8 cellular contexts compared by ENCODE assay signal in the genomic region with DNA sequence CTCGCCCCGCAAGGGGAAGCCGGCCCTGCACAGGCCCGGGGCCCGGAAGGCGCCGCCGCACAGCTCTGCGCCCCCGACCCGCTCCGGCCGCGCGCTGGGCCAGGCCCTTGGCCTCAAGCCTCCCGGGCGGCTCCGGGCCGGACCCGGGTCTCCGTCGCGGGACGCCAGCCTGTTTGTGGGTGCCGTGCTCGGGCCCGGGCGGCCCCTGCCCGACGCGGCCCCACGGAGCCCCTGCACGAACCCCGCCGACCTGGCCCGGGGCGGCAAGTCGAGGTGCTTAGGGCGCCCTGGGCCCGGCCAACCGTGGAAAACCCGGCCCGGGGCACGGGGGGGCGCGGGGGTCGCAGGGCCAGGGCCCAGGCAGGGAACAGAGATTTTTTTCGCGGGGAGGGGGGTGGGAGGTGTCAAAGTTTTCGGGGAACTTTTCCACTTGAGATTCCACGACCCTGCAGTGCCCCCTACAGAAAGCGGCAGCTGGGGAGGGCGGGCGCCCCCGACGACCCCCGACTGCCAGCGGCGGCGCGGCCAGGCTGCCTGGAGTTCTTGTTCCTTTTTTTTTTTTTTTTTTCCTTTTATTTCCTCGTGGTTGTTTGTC. TPM values are rescaled to one million over a fixed set of nuclear protein-coding genes. Genes with fewer than 3 reads are reported as not detected.
DNase-seq lines count a peak whose midpoint lies in the region; TF ChIP-seq lines count a peak whose summit lies in the region.

No MANE protein-coding gene starts in this region.

- no peaks in the 10 kb centered on the region for H3K9me3 ChIP-seq in CD4-positive, alpha-beta memory T cell (ENCODE audit: control insufficient read depth in 1 of 2, low read length in 2 of 2)
- H3K9me3 ChIP-seq in HEK293 (ENCODE audit: control insufficient read depth, insufficient read depth, low read depth, low read length) (no peaks in the 10 kb centered on the region), liver (ENCODE audit: control insufficient read depth in 4 of 4, low read length in 3 of 4) (no peaks in the 10 kb centered on the region)

- no peaks in the 10 kb centered on the region for H3K9me3 Mint-ChIP-seq in CD4-positive, alpha-beta memory T cell
- no peaks in the 10 kb centered on the region for H3K9me3 Mint-ChIP-seq in stimulated activated naive CD8-positive, alpha-beta T cell treated with anti-CD3 and anti-CD28 coated beads, Interleukin-15, Interleukin-2, amounts not matched to agents 100 ng/mL and 50 ng/mL, for 24 hours

- H3K4me1 ChIP-seq in CD4-positive, alpha-beta memory T cell (ENCODE audit: insufficient read depth, low read length), result peaks cover 31% of the 10 kb centered on the region
- H3K4me1 ChIP-seq in HEK293 (ENCODE audit: control insufficient read depth, insufficient read depth, low read length) (peaks cover 6% of the 10 kb centered on the region), liver (ENCODE audit: control insufficient read depth in 4 of 4, insufficient read depth in 4 of 4, low read length in 3 of 4) (peaks cover 0 to 27% (median 11%) of the 10 kb centered on the region in 4 donors)

- H3K27ac ChIP-seq in CD4-positive, alpha-beta memory T cell (ENCODE audit: low read depth, low read length), result peak overlapping the region; percentile 94
- H3K27ac ChIP-seq in HEK293 (ENCODE audit: extremely low read depth, low read depth, low read length) (peak overlapping the region; percentile 65; the same call in 1 of the 2 replicates), caudate nucleus (ENCODE audit: low read depth, low read length) (peak overlapping the region; percentile 92), liver (ENCODE audit: low read depth in 1 of 2, low read length in 2 of 2) (peak overlapping the region; percentile 84 to 97)

- peak overlapping the region in 6 of 7 donors; percentile 97 to 100 (median 99) for H3K27ac Mint-ChIP-seq in CD4-positive, alpha-beta memory T cell
- peak overlapping the region; percentile 98 for H3K27ac Mint-ChIP-seq in stimulated activated naive CD8-positive, alpha-beta T cell treated with anti-CD3 and anti-CD28 coated beads, Interleukin-15, Interleukin-2, amounts not matched to agents 100 ng/mL and 50 ng/mL, for 24 hours

- TF ChIP-seq RAD21 in liver (IDR thresholded peaks at IDR 0.05), result no peak

- H3K27me3 Mint-ChIP-seq in CD4-positive, alpha-beta memory T cell, result peaks cover 0 to 1% of the 10 kb centered on the region in 2 donors
- no peaks in the 10 kb centered on the region for H3K27me3 Mint-ChIP-seq in stimulated activated naive CD8-positive, alpha-beta T cell treated with anti-CD3 and anti-CD28 coated beads, Interleukin-15, Interleukin-2, amounts not matched to agents 100 ng/mL and 50 ng/mL, for 24 hours

- H3K36me3 ChIP-seq in CD4-positive, alpha-beta memory T cell (ENCODE audit: insufficient read depth, low read length), result no peaks in the 10 kb centered on the region
- H3K36me3 ChIP-seq in HEK293 (ENCODE audit: control insufficient read depth in 2 of 2, insufficient read depth in 1 of 2, low read length in 2 of 2), result peaks cover 0 to 6% of the 10 kb centered on the region in 2 experiments; a peak in 1 of 3 replicates
- H3K36me3 ChIP-seq in liver (ENCODE audit: control insufficient read depth in 4 of 4, insufficient read depth in 3 of 4, low read depth in 1 of 4, low read length in 3 of 4), result no peaks in the 10 kb centered on the region

- H3K36me3 Mint-ChIP-seq in CD4-positive, alpha-beta memory T cell, result peaks cover 0 to 26% of the 10 kb centered on the region in 2 donors
- peaks cover 11% of the 10 kb centered on the region for H3K36me3 Mint-ChIP-seq in stimulated activated naive CD8-positive, alpha-beta T cell treated with anti-CD3 and anti-CD28 coated beads, Interleukin-15, Interleukin-2, amounts not matched to agents 100 ng/mL and 50 ng/mL, for 24 hours (ENCODE audit: low read depth)

- CTCF ChIA-PET in CD4-positive, alpha-beta memory T cell (lab: Charles Lee; ENCODE audit: partially characterized antibody), result interaction anchor here (0.7 to 1.9 kb wide), 9 partner anchors 9 to 1031 kb away, joined by 3 to 12 read pairs (median 5); no protein-coding TSS in a partner anchor
- CTCF ChIA-PET in HEK293 (lab: Yijun Ruan, JAX), result interaction anchor here (0.6 to 1.7 kb wide), 8 partner anchors 11 to 204 kb away, joined by 3 to 7 read pairs (median 4); no protein-coding TSS in a partner anchor

- no peak for TF ChIP-seq CTCF in HEK293 (tag by site-specific recombination; IDR thresholded peaks at IDR 0.05)
- no peak for TF ChIP-seq CTCF in liver (IDR thresholded peaks at IDR 0.05; ENCODE audit: low read depth, low read length, missing input control)

- peak overlapping the region; percentile 66 to 83 for H3K9ac ChIP-seq in liver (ENCODE audit: low read depth in 1 of 2, low read length in 2 of 2)

- intact Hi-C loops in CD4-positive, alpha-beta memory T cell (cut with micrococcal nuclease), result loop anchor here (1.0 to 10.0 kb wide), 8 partner anchors 187 to 1255 kb away; a partner anchor contains a TSS

- peaks cover 6 to 38% (median 14%) of the 10 kb centered on the region in 4 donors for H3K4me1 Mint-ChIP-seq in CD4-positive, alpha-beta memory T cell
- H3K4me1 Mint-ChIP-seq in stimulated activated naive CD8-positive, alpha-beta T cell treated with anti-CD3 and anti-CD28 coated beads, Interleukin-15, Interleukin-2, amounts not matched to agents 100 ng/mL and 50 ng/mL, for 24 hours (ENCODE audit: low read depth), result peaks cover 22% of the 10 kb centered on the region

- peak overlapping the region; percentile 33 to 96 for H3K4me3 ChIP-seq in CD4-positive, alpha-beta memory T cell (ENCODE audit: low read length in 2 of 2)
- peak overlapping the region; percentile 99 for H3K4me3 ChIP-seq in HEK293 (ENCODE audit: low read depth, low read length)
- peak overlapping the region; percentile 69 to 98 (median 97) for H3K4me3 ChIP-seq in liver (ENCODE audit: low read depth in 1 of 3, low read length in 3 of 3)

- peak overlapping the region; percentile 98 to 99 (median 99) for H3K4me3 Mint-ChIP-seq in CD4-positive, alpha-beta memory T cell
- peak overlapping the region; percentile 99 for H3K4me3 Mint-ChIP-seq in stimulated activated naive CD8-positive, alpha-beta T cell treated with anti-CD3 and anti-CD28 coated beads, Interleukin-15, Interleukin-2, amounts not matched to agents 100 ng/mL and 50 ng/mL, for 24 hours

- POLR2A ChIA-PET in CD4-positive, alpha-beta memory T cell (lab: Charles Lee; ENCODE audit: partially characterized antibody), result interaction anchor here (0.6 to 4.4 kb wide), 33 partner anchors 10 to 1290 kb away, joined by 3 to 112 read pairs (median 5); a partner anchor contains a TSS
- POLR2A ChIA-PET in HEK293 (lab: Yijun Ruan, JAX), result interaction anchor here (0.9 to 1.7 kb wide), 10 partner anchors 8 to 382 kb away, joined by 3 to 11 read pairs (median 6); a partner anchor contains a TSS

- H3K27me3 ChIP-seq in CD4-positive, alpha-beta memory T cell (ENCODE audit: insufficient read depth, low read length), result no peaks in the 10 kb centered on the region
- no peaks in the 10 kb centered on the region for H3K27me3 ChIP-seq in liver (ENCODE audit: control insufficient read depth in 4 of 4, insufficient read depth in 4 of 4, low read length in 3 of 4)

- under 1% methylated on average over 62 of the region's 62 CpGs for WGBS in liver

- peak; percentile 32 to 54 (median 41) for DNase-seq in CD4-positive, alpha-beta memory T cell
- DNase-seq in T-helper 2 cell, result peak in 3 of 5 experiments; percentile 23 to 68 (median 25)
- peak in 4 of 61 donors; percentile 33 to 55 (median 43) for DNase-seq in caudate nucleus (lab: John Stamatoyannopoulos, UW)
- DNase-seq in NCI-H1092 treated with DMSO at 0.1 percent for 48 hours (lab: John Stamatoyannopoulos, UW), result no peak
- no peak for DNase-seq in DMS153 (lab: John Stamatoyannopoulos, UW)

TF ChIP-seq in HEK293, 187 proteins besides CTCF, POLR2A, EP300 and RAD21:
- TF ChIP-seq ZNF175 (tag by site-specific recombination; IDR thresholded peaks at IDR 0.05) (no peak), ZNF16 (tag by site-specific recombination; IDR thresholded peaks at IDR 0.05; ENCODE audit: low read depth) (no peak), ZNF585B (tag by site-specific recombination; IDR thresholded peaks at IDR 0.05) (no peak), ZNF184 (tag by site-specific recombination; IDR thresholded peaks at IDR 0.05) (no peak), ZNF146 (tag by site-specific recombination; IDR thresholded peaks at IDR 0.05) (no peak), ZNF658 (tag by site-specific recombination; IDR thresholded peaks at IDR 0.05) (no peak), ZNF670 (tag by site-specific recombination; IDR thresholded peaks at IDR 0.05; ENCODE audit: low read depth) (no peak), ZBTB48 (tag by site-specific recombination; IDR thresholded peaks at IDR 0.05) (no peak), YY2 (tag by site-specific recombination; IDR thresholded peaks at IDR 0.05) (no peak), ZNF776 (tag by site-specific recombination; IDR thresholded peaks at IDR 0.05; ENCODE audit: borderline replicate concordance) (no peak)

TF ChIP-seq in liver, 16 proteins besides CTCF, POLR2A, EP300 and RAD21:
- TF ChIP-seq GABPA (IDR thresholded peaks at IDR 0.05 in 1 of 2, conservative IDR thresholded peaks at IDR 0.05 in 1 of 2), result no peak
- TF ChIP-seq, protein P1, sequence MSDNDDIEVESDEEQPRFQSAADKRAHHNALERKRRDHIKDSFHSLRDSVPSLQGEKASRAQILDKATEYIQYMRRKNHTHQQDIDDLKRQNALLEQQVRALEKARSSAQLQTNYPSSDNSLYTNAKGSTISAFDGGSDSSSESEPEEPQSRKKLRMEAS (IDR thresholded peaks at IDR 0.05), result no peak
- no peak for TF ChIP-seq YY1 (IDR thresholded peaks at IDR 0.05)
- TF ChIP-seq HNF4A (conservative IDR thresholded peaks at IDR 0.05), result no peak
- TF ChIP-seq TAF1 (conservative IDR thresholded peaks at IDR 0.05), result no peak
- no peak for TF ChIP-seq RXRA (IDR thresholded peaks at IDR 0.05)
- no peak for TF ChIP-seq NR2F2 (IDR thresholded peaks at IDR 0.05)

RNA-seq across cellular contexts. Expression of a gene that starts 0.8 kb away (rescaled TPM):
- total RNA-seq in CD4-positive, alpha-beta memory T cell, result 100 to 1,000 TPM; 158 to 167 TPM
- polyA plus RNA-seq in CD4-positive, alpha-beta memory T cell, result 10 to 100 TPM; 16.5 to 24.5 TPM
- total RNA-seq in liver, result 10 to 100 TPM; 18.6 to 32.5 TPM
- polyA plus RNA-seq in liver, result 10 to 100 TPM in 1 of 2 donors, 1 to 10 TPM in 1; 8.5 to 14.7 TPM

RNA-seq across cellular contexts. Expression of a gene that starts 42.3 kb away (rescaled TPM):
- total RNA-seq in CD4-positive, alpha-beta memory T cell, result 10 to 100 TPM; 44.2 to 44.8 TPM
- polyA plus RNA-seq in CD4-positive, alpha-beta memory T cell, result 10 to 100 TPM in 1 of 2 donors, 1 to 10 TPM in 1; 8.9 to 11.9 TPM
- 10 to 100 TPM in 1 of 2 donors, 1 to 10 TPM in 1; 8.0 to 13.3 TPM for total RNA-seq in liver
- 10 to 100 TPM; 10.7 to 11.0 TPM for polyA plus RNA-seq in liver

Comparison
In these comparisons a context has a peak if more than half of its experiments do, and no peak if none do; other contexts are left out.
1. DNase-seq: peak in CD4-positive, alpha-beta memory T cell (5 of 5) and T-helper 2 cell (3 of 5); none in NCI-H1092 treated with DMSO at 0.1 percent for 48 hours (single experiment) and DMS153 (single experiment).
2. RNA of a gene that starts 0.8 kb away (total RNA-seq): 158 to 167 TPM in CD4-positive, alpha-beta memory T cell; 18.6 to 32.5 TPM in liver; every median in the first group is over 4 times any median in the second.
3. Peak in every context shown above with its lines, with median percentiles within 50 percentile points of each other: H3K27ac ChIP-seq and H3K4me3 ChIP-seq.